Comparison of ENCODE assay signal across 30 cellular contexts in genomic region chr1:203524152-203524551, GRCh38. TPM values are rescaled to one million over a fixed set of nuclear protein-coding genes. Genes with fewer than 3 reads are reported as not detected.
DNase-seq lines count a peak whose midpoint lies in the region; ATAC-seq, FAIRE-seq and TF ChIP-seq lines count a peak whose summit lies in the region.
"Had no signal": no experiment of that assay in that cellular context is flagged by ENCODE, and none has a peak within 500 bp of the region (broad histone marks: within the 10 kb centered on the region; RNA-seq: fewer than 3 reads in every experiment).

No MANE protein-coding gene starts in this region.

- H4K20me1 ChIP-seq in GM23248 (ENCODE audit: insufficient read depth), result no peaks in the 10 kb centered on the region

- FAIRE-seq in GM12892 (lab: Jason Lieb, UNC), result no peak
- FAIRE-seq: endometrium, GM12891 had no signal

- TF ChIP-seq EP300 in suprapubic skin (IDR thresholded peaks at IDR 0.05), result no peak

- no peak overlapping the region for H3K9ac ChIP-seq in GM23248

- WGBS in mesodermal cell (ENCODE audit: insufficient coverage in 2 of 2), 2 experiments, result 85 to 92% methylated on average over 3 of the region's 4 CpGs
- 77% methylated on average over 4 of the region's 4 CpGs for WGBS in suprapubic skin
- WGBS in GM23248 (ENCODE audit: low coverage in 1 of 2, low lambda C conversion rate in 2 of 2, missing lambda C conversion rate in 2 of 2), 2 experiments, result 63 to 65% methylated on average over 4 of the region's 4 CpGs

- no peaks in the 10 kb centered on the region for H3K9me3 ChIP-seq in mesodermal cell (ENCODE audit: control insufficient read depth, low read length)
- H3K9me3 ChIP-seq in suprapubic skin, result no peaks in the 10 kb centered on the region
- no peaks in the 10 kb centered on the region for H3K9me3 ChIP-seq in GM23248 (ENCODE audit: low read depth)
- H3K9me3 ChIP-seq: BE2C, ovary, right lobe of liver had no signal

- H3K4me2 ChIP-seq in GM23248 (ENCODE audit: unreplicated experiment), result no peak overlapping the region

- H3K79me2 ChIP-seq in GM23248 (ENCODE audit: insufficient read depth), result no peaks in the 10 kb centered on the region

- H3K4me3 ChIP-seq in mesodermal cell (ENCODE audit: extremely low read depth, insufficient read depth, low read length, poor library complexity, severe bottlenecking) (no peak overlapping the region), suprapubic skin (no peak overlapping the region), GM23248 (no peak overlapping the region)
- H3K4me3 ChIP-seq: ovary, right lobe of liver had no signal

- DNase-seq in MV-4-11 (lab: John Stamatoyannopoulos, UW) (peak; percentile 55), epidermal melanocyte (ENCODE audit: insufficient read length, low spot score) (peak; percentile 68), suprapubic skin (ENCODE audit: low spot score in 2 of 2) (no peak), GM12892 (ENCODE audit: insufficient read length) (no peak), GM23248 (no peak)
- no peak for DNase-seq in activated CD4-positive, alpha-beta T cell treated with anti-CD3 and anti-CD28 coated beads for 4 hours
- DNase-seq: activated CD4-positive, alpha-beta T cell treated with anti-CD3 and anti-CD28 coated beads for 36 hours; activated CD8-positive, alpha-beta memory T cell treated with anti-CD3 and anti-CD28 coated beads for 24 hours; activated naive CD4-positive, alpha-beta T cell; activated T-cell treated with anti-CD3 and anti-CD28 coated beads, Interleukin-2, amount 50 U/mL, for 1 hour; amniotic stem cell; BE2C; head of caudate nucleus; left cardiac atrium; mesenchymal stem cell; naive thymus-derived CD8-positive, alpha-beta T cell; NCI-H1048; NCI-H187; NCI-H526; ovary; right lobe of liver; stimulated activated CD4-positive, alpha-beta T cell treated with anti-CD3 and anti-CD28 coated beads, Interleukin-15, amount 100 ng/mL, for 24 hours had no signal

- H3K27me3 ChIP-seq in suprapubic skin, result no peaks in the 10 kb centered on the region
- H3K27me3 ChIP-seq in GM23248 (replicated peaks; ENCODE audit: insufficient read depth), result no peaks in the 10 kb centered on the region
- H3K27me3 ChIP-seq: BE2C, ovary, right lobe of liver had no signal

- TF ChIP-seq CTCF in suprapubic skin (IDR thresholded peaks at IDR 0.05), result no peak

- no peaks in the 10 kb centered on the region; the same call in 1 of the 2 replicates for H3F3A ChIP-seq in GM23248 (ENCODE audit: insufficient read depth)

- H3K9me2 ChIP-seq in GM23248 (ENCODE audit: insufficient read depth), result no peaks in the 10 kb centered on the region

- in situ Hi-C loops in GM23248 (cut with MboI), result no loop called here

- TF ChIP-seq POLR2A in suprapubic skin (IDR thresholded peaks at IDR 0.05) (no peak), GM12892 (IDR thresholded peaks at IDR 0.05; ENCODE audit: low read depth, low read length) (no peak)

- H3K4me1 ChIP-seq in mesodermal cell (ENCODE audit: control insufficient read depth, insufficient read depth, low read length, poor library complexity, severe bottlenecking), result peaks cover 35% of the 10 kb centered on the region
- peaks cover 65% of the 10 kb centered on the region for H3K4me1 ChIP-seq in suprapubic skin
- peaks cover 36% of the 10 kb centered on the region for H3K4me1 ChIP-seq in GM23248 (ENCODE audit: insufficient read depth)

- no peak overlapping the region for H2AFZ ChIP-seq in GM23248

- H3K36me3 ChIP-seq in mesodermal cell (ENCODE audit: control insufficient read depth, insufficient read depth, low read length), result no peaks in the 10 kb centered on the region
- no peaks in the 10 kb centered on the region for H3K36me3 ChIP-seq in suprapubic skin
- no peaks in the 10 kb centered on the region for H3K36me3 ChIP-seq in GM23248 (ENCODE audit: low read depth)
- H3K36me3 ChIP-seq: BE2C, ovary, right lobe of liver had no signal

- peak overlapping the region; percentile 18 for H3K27ac ChIP-seq in mesodermal cell (ENCODE audit: low read depth, low read length, severe bottlenecking)
- H3K27ac ChIP-seq in suprapubic skin, result peak overlapping the region; percentile 17
- no peak overlapping the region for H3K27ac ChIP-seq in GM23248
- H3K27ac ChIP-seq: ovary, right lobe of liver had no signal

- no peak for ATAC-seq in GM21423 (IDR thresholded peaks at IDR 0.05; ENCODE audit: unreplicated experiment)
- ATAC-seq: activated CD4-positive, alpha-beta T cell treated with anti-CD3 and anti-CD28 coated beads for 36 hours; HCT116; naive thymus-derived CD8-positive, alpha-beta T cell; right lobe of liver had no signal

RNA-seq across cellular contexts. Expression of gene OPTC, which starts 30.2 kb away (rescaled TPM):
- 0.22 TPM for polyA plus RNA-seq in mesodermal cell (2013, experiment 1 of 2)
- polyA plus RNA-seq in mesodermal cell (2013, experiment 2 of 2), result not detected
- not detected for total RNA-seq in suprapubic skin
- not detected for polyA plus RNA-seq in GM12892 (2012; ENCODE audit: missing spikeins)
- not detected in 2 replicates for total RNA-seq in GM23248 (2014; rRNA removed; shearing (Covaris generic))
- not detected in 2 replicates for polyA plus RNA-seq in GM23248 (2016; fragmentation: Nextera tagmentation; extraction: Ambion mirVana)
- total RNA-seq: activated CD4-positive, alpha-beta T cell treated with anti-CD3 and anti-CD28 coated beads for 36 hours; Daoy; left cardiac atrium; LHCN-M2; naive thymus-derived CD8-positive, alpha-beta T cell; ovary; right lobe of liver; ureter had no signal
- polyA plus RNA-seq: naive thymus-derived CD8-positive, alpha-beta T cell had no signal

RNA-seq across cellular contexts. Expression of gene PRELP, which starts 48.5 kb away (rescaled TPM):
- 4.9 TPM for polyA plus RNA-seq in mesodermal cell (2013, experiment 1 of 2)
- 6.5 TPM for polyA plus RNA-seq in mesodermal cell (2013, experiment 2 of 2)
- 10 to 100 TPM in 3 of 4 donors, 1 to 10 TPM in 1; 6.4 to 34.7 (median 18.0) TPM for total RNA-seq in suprapubic skin
- not detected for polyA plus RNA-seq in GM12892 (2012; ENCODE audit: missing spikeins)
- total RNA-seq in GM23248 (2014; rRNA removed; shearing (Covaris generic)), result under 0.01 and 0.32 TPM in 2 replicates
- polyA plus RNA-seq in GM23248 (2016; fragmentation: Nextera tagmentation; extraction: Ambion mirVana), result 1.6 and 1.7 TPM in 2 replicates
- total RNA-seq: activated CD4-positive, alpha-beta T cell treated with anti-CD3 and anti-CD28 coated beads for 36 hours; Daoy; naive thymus-derived CD8-positive, alpha-beta T cell had no signal
- polyA plus RNA-seq: naive thymus-derived CD8-positive, alpha-beta T cell had no signal

Comparison
In these comparisons a context has a peak if more than half of its experiments do, and no peak if none do; other contexts are left out.
1. DNase-seq: peak in MV-4-11 (single experiment) and epidermal melanocyte (single experiment); none in suprapubic skin (0 of 2), GM12892 (single experiment), GM23248 (single experiment) and activated CD4-positive, alpha-beta T cell treated with anti-CD3 and anti-CD28 coated beads for 4 hours (0 of 2).